ENCODE assay signal across 13 cellular contexts in the genomic region with DNA sequence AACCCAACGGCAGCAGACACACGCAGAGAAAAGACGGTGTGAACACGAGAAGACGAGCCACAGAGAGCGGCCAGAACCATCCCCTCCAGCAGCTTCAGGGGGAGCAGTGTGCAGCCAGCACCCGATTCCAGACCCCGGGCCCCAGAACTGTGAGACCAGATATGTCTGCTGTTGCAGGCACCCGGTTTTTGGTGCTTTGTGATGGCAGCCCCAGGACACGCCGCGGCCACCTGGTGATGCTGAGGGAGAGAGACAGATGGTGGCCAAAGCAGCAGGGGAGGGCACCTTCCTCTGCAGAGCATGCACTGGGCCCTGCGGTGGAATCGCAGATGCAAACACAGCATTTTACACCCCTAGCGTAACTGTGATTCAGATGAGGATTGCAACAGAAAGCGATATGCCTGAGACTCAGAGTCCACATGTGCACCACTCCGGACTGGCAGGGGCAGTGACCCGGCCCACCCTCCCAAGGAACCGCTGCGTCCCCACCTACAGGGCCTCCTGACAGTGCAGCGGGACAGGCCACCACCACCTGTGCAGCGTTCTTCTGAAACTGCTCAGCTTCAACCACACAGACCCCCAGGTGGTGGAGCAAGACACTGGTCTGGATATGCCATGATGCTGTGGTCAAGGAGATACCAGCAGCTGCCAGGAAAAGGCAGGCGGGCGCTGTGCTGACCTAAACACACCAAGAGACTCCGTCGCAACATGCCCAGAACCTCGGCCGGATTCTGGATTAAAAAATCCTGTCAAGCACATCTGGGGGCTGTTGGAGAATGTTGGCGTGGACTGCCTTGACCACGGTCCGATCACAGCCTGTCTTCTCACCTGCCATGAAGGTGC. TPM values are rescaled to one million over a fixed set of nuclear protein-coding genes. Genes with fewer than 3 reads are reported as not detected.
DNase-seq lines count a peak whose midpoint lies in the region; ATAC-seq, FAIRE-seq and TF ChIP-seq lines count a peak whose summit lies in the region.
"Had no signal": no experiment of that assay in that cellular context is flagged by ENCODE, and none has a peak within 500 bp of the region (broad histone marks: within the 10 kb centered on the region; RNA-seq: fewer than 3 reads in every experiment).

No MANE protein-coding gene starts in this region.

- H3K4me3 Mint-ChIP-seq in activated CD4-positive, alpha-beta memory T cell treated with anti-CD3 and anti-CD28 coated beads, Interleukin-2, amount 10 ng/mL, durations not matched to agents 7 days and 5 days: no peak overlapping the region
- H3K4me3 Mint-ChIP-seq in activated CD4-positive, alpha-beta memory T cell treated with anti-CD3 and anti-CD28 coated beads for 36 hours: no peak overlapping the region
- H3K4me3 Mint-ChIP-seq: IgD-negative memory B cell; stimulated activated naive B cell treated with anti-CD40 and anti-IgM and Interleukin-4, amounts not matched to agents 10 μg/mL and 1 μg/mL and 100 μg/mL, for 72 hours had no signal

- H3K36me3 ChIP-seq in pancreas: peaks cover 0 to 5% (median 0%) of the 10 kb centered on the region in 3 donors

- ATAC-seq in left cardiac atrium: no peak
- no peak for ATAC-seq in pancreas
- ATAC-seq: stimulated activated naive B cell treated with anti-CD40 and anti-IgM and Interleukin-4, amounts not matched to agents 10 μg/mL and 1 μg/mL and 100 μg/mL, for 72 hours had no signal

- CTCF ChIA-PET in activated CD4-positive, alpha-beta memory T cell treated with anti-CD3 and anti-CD28 coated beads, Interleukin-2, amount 10 ng/mL, durations not matched to agents 7 days and 5 days (lab: Charles Lee): no interaction called here
- CTCF ChIA-PET in activated CD4-positive, alpha-beta memory T cell treated with anti-CD3 and anti-CD28 coated beads for 36 hours (lab: Charles Lee): no interaction called here

- H3K9me3 Mint-ChIP-seq in activated CD4-positive, alpha-beta memory T cell treated with anti-CD3 and anti-CD28 coated beads, Interleukin-2, amount 10 ng/mL, durations not matched to agents 7 days and 5 days: peaks cover 2% of the 10 kb centered on the region
- H3K9me3 Mint-ChIP-seq in activated CD4-positive, alpha-beta memory T cell treated with anti-CD3 and anti-CD28 coated beads for 36 hours: peaks cover 3% of the 10 kb centered on the region
- H3K9me3 Mint-ChIP-seq: IgD-negative memory B cell had no signal

- no peak for TF ChIP-seq CTCF in pancreas (IDR thresholded peaks at IDR 0.05)

- TF ChIP-seq POLR2A in H54 (IDR thresholded peaks at IDR 0.05; ENCODE audit: low read depth, low read length): no peak

- peaks cover 17% of the 10 kb centered on the region for H3K4me1 Mint-ChIP-seq in activated CD4-positive, alpha-beta memory T cell treated with anti-CD3 and anti-CD28 coated beads, Interleukin-2, amount 10 ng/mL, durations not matched to agents 7 days and 5 days
- H3K4me1 Mint-ChIP-seq in activated CD4-positive, alpha-beta memory T cell treated with anti-CD3 and anti-CD28 coated beads for 36 hours (ENCODE audit: low read depth): peaks cover 19% of the 10 kb centered on the region
- H3K4me1 Mint-ChIP-seq: IgD-negative memory B cell; stimulated activated naive B cell treated with anti-CD40 and anti-IgM and Interleukin-4, amounts not matched to agents 10 μg/mL and 1 μg/mL and 100 μg/mL, for 72 hours had no signal

- intact Hi-C loops in activated CD4-positive, alpha-beta memory T cell treated with anti-CD3 and anti-CD28 coated beads for 36 hours (cut with micrococcal nuclease): no loop called here
- intact Hi-C loops in left cardiac atrium (cut with DNase I) (no loop called here), pancreas (cut with DNase I) (loop anchor here in 1 of 3 donors (5.0 to 10.0 kb wide), 2 partner anchors 56 to 82 kb away; no protein-coding TSS in a partner anchor)

- no peaks in the 10 kb centered on the region for H3K27me3 ChIP-seq in pancreas

- H3K27me3 Mint-ChIP-seq in activated CD4-positive, alpha-beta memory T cell treated with anti-CD3 and anti-CD28 coated beads, Interleukin-2, amount 10 ng/mL, durations not matched to agents 7 days and 5 days: no peaks in the 10 kb centered on the region
- H3K27me3 Mint-ChIP-seq in activated CD4-positive, alpha-beta memory T cell treated with anti-CD3 and anti-CD28 coated beads for 36 hours: no peaks in the 10 kb centered on the region

- WGBS in pancreas, 2 donors: 93 to 97% methylated on average over 31 of the region's 31 CpGs

- no peak overlapping the region for H3K27ac Mint-ChIP-seq in activated CD4-positive, alpha-beta memory T cell treated with anti-CD3 and anti-CD28 coated beads, Interleukin-2, amount 10 ng/mL, durations not matched to agents 7 days and 5 days
- H3K27ac Mint-ChIP-seq in activated CD4-positive, alpha-beta memory T cell treated with anti-CD3 and anti-CD28 coated beads for 36 hours: no peak overlapping the region
- H3K27ac Mint-ChIP-seq: IgD-negative memory B cell; stimulated activated naive B cell treated with anti-CD40 and anti-IgM and Interleukin-4, amounts not matched to agents 10 μg/mL and 1 μg/mL and 100 μg/mL, for 72 hours had no signal

- H3K4me1 ChIP-seq in pancreas: peaks cover 5 to 16% (median 7%) of the 10 kb centered on the region in 3 donors

- H3K36me3 Mint-ChIP-seq in activated CD4-positive, alpha-beta memory T cell treated with anti-CD3 and anti-CD28 coated beads, Interleukin-2, amount 10 ng/mL, durations not matched to agents 7 days and 5 days (ENCODE audit: low read depth): no peaks in the 10 kb centered on the region
- H3K36me3 Mint-ChIP-seq in activated CD4-positive, alpha-beta memory T cell treated with anti-CD3 and anti-CD28 coated beads for 36 hours: no peaks in the 10 kb centered on the region
- H3K36me3 Mint-ChIP-seq: IgD-negative memory B cell; stimulated activated naive B cell treated with anti-CD40 and anti-IgM and Interleukin-4, amounts not matched to agents 10 μg/mL and 1 μg/mL and 100 μg/mL, for 72 hours had no signal

- H3K9me3 ChIP-seq in pancreas: no peaks in the 10 kb centered on the region

- no peak for FAIRE-seq in H54 (lab: Jason Lieb, UNC)
- no peak for FAIRE-seq in pancreas (lab: Jason Lieb, UNC)

- DNase-seq in activated CD4-positive, alpha-beta memory T cell treated with anti-CD3 and anti-CD28 coated beads, Interleukin-2, amount 10 ng/mL, durations not matched to agents 7 days and 5 days: peak; percentile 14
- no peak for DNase-seq in activated CD4-positive, alpha-beta memory T cell treated with anti-CD3 and anti-CD28 coated beads for 36 hours
- DNase-seq in H54 (ENCODE audit: insufficient read length, low spot score) (peak; percentile 1), left cardiac atrium (peak; percentile 52), pancreas (peak in 4 of 6 donors; percentile 13 to 65 (median 43)), NCI-H1048 (lab: John Stamatoyannopoulos, UW) (no peak), T1000 (lab: John Stamatoyannopoulos, UW) (no peak), hepatic stellate cell (ENCODE audit: low spot score) (no peak)
- DNase-seq: GDM1; GOT3; SIG-M5; stimulated activated naive B cell treated with anti-CD40 and anti-IgM and Interleukin-4, amounts not matched to agents 10 μg/mL and 1 μg/mL and 100 μg/mL, for 72 hours had no signal

- no peak overlapping the region for H3K27ac ChIP-seq in pancreas

- POLR2A ChIA-PET in activated CD4-positive, alpha-beta memory T cell treated with anti-CD3 and anti-CD28 coated beads, Interleukin-2, amount 10 ng/mL, durations not matched to agents 7 days and 5 days (lab: Charles Lee): no interaction called here
- POLR2A ChIA-PET in activated CD4-positive, alpha-beta memory T cell treated with anti-CD3 and anti-CD28 coated beads for 36 hours (lab: Charles Lee): no interaction called here

- H3K4me3 ChIP-seq in pancreas: no peak overlapping the region

RNA-seq across cellular contexts. Expression of a gene that starts 23.9 kb away (rescaled TPM):
- not detected for total RNA-seq in activated CD4-positive, alpha-beta memory T cell treated with anti-CD3 and anti-CD28 coated beads, Interleukin-2, amount 10 ng/mL, durations not matched to agents 7 days and 5 days
- under 1 TPM; 0.34 to 0.67 TPM for total RNA-seq in activated CD4-positive, alpha-beta memory T cell treated with anti-CD3 and anti-CD28 coated beads for 36 hours
- total RNA-seq in left cardiac atrium (10 to 100 TPM; 15.4 to 32.5 TPM), pancreas (1 to 10 TPM; 2.8 to 7.5 (median 5.0) TPM)
- polyA plus RNA-seq in pancreas: 10 to 100 TPM in 1 of 2 donors, 1 to 10 TPM in 1; 6.6 to 19.9 TPM
- polyA plus RNA-seq: IgD-negative memory B cell had no signal

Comparison
In these comparisons a context has a peak if more than half of its experiments do, and no peak if none do; other contexts are left out.
1. DNase-seq: peak in activated CD4-positive, alpha-beta memory T cell treated with anti-CD3 and anti-CD28 coated beads, Interleukin-2, amount 10 ng/mL, durations not matched to agents 7 days and 5 days (single experiment), H54 (single experiment), left cardiac atrium (single experiment) and pancreas (4 of 6); none in activated CD4-positive, alpha-beta memory T cell treated with anti-CD3 and anti-CD28 coated beads for 36 hours (single experiment), NCI-H1048 (single experiment), T1000 (single experiment) and hepatic stellate cell (single experiment).